ENCODE assay signal across 9 cellular contexts in genomic region chr6:90080876-90081464, GRCh38.
DNase-seq lines count a peak whose midpoint lies in the region; ATAC-seq and TF ChIP-seq lines count a peak whose summit lies in the region.
"Had no signal": no experiment of that assay in that cellular context is flagged by ENCODE, and none has a peak within 500 bp of the region (broad histone marks: within the 10 kb centered on the region; RNA-seq: fewer than 3 reads in every experiment).

No MANE protein-coding gene starts in this region.

- H3K27ac Mint-ChIP-seq in CD4-positive, alpha-beta memory T cell = peak overlapping the region; percentile 91 to 99 (median 98)
- peak overlapping the region; percentile 98 to 100 for H3K27ac Mint-ChIP-seq in activated naive CD4-positive, alpha-beta T cell treated with anti-CD3 and anti-CD28 coated beads, Interleukin-2, amount 50 U/mL, for 72 hours

- peak overlapping the region; percentile 80 to 98 (median 96) for H3K4me3 Mint-ChIP-seq in CD4-positive, alpha-beta memory T cell

- TF ChIP-seq EP300 in transverse colon (IDR thresholded peaks at IDR 0.05; ENCODE audit: low read depth) = no peak

- in situ Hi-C loops in transverse colon (cut with MboI; ENCODE audit: low pct_ligation_motif_present in 1 of 4, low pct_unique_long_range_greater_than_20kb in 1 of 4, low sequenced_read_pairs in 3 of 4) = no loop called here

- H3K9me3 ChIP-seq in CD4-positive, alpha-beta memory T cell (ENCODE audit: control insufficient read depth in 1 of 2, low read length in 2 of 2) = no peaks in the 10 kb centered on the region
- H3K9me3 ChIP-seq in OCI-LY3 (ENCODE audit: insufficient read depth, low read length) = no peaks in the 10 kb centered on the region
- H3K9me3 ChIP-seq in transverse colon = no peaks in the 10 kb centered on the region
- no peaks in the 10 kb centered on the region for H3K9me3 ChIP-seq in prostate gland
- H3K9me3 ChIP-seq: SJSA1 had no signal

- CTCF ChIA-PET in CD4-positive, alpha-beta memory T cell (lab: Charles Lee; ENCODE audit: partially characterized antibody) = interaction anchor here (1.0 kb wide), 1 partner anchor 97 kb away, joined by 3 read pairs; no protein-coding TSS in a partner anchor

- TF ChIP-seq POLR2A in transverse colon (IDR thresholded peaks at IDR 0.05) (no peak), prostate gland (IDR thresholded peaks at IDR 0.05) (no peak)

- H3K36me3 Mint-ChIP-seq in CD4-positive, alpha-beta memory T cell = peaks cover 14 to 23% of the 10 kb centered on the region in 2 donors
- peaks cover 37 to 44% of the 10 kb centered on the region in 2 donors for H3K36me3 Mint-ChIP-seq in activated naive CD4-positive, alpha-beta T cell treated with anti-CD3 and anti-CD28 coated beads, Interleukin-2, amount 50 U/mL, for 72 hours

- intact Hi-C loops in CD4-positive, alpha-beta memory T cell (cut with micrococcal nuclease) = loop anchor here (1.0 to 5.0 kb wide), 10 partner anchors 30 to 398 kb away; no protein-coding TSS in a partner anchor
- intact Hi-C loops in transverse colon (cut with DNase I; ENCODE audit: low total_unique reads) (no loop called here), prostate gland (cut with DNase I) (no loop called here)

- peaks cover 75% of the 10 kb centered on the region for H3K4me1 ChIP-seq in CD4-positive, alpha-beta memory T cell (ENCODE audit: insufficient read depth, low read length)
- H3K4me1 ChIP-seq in OCI-LY3 (ENCODE audit: low read length) (peaks cover 21% of the 10 kb centered on the region), transverse colon (no peaks in the 10 kb centered on the region), prostate gland (replicated peaks) (no peaks in the 10 kb centered on the region)

- peak overlapping the region; percentile 64 for H3K27ac ChIP-seq in CD4-positive, alpha-beta memory T cell (ENCODE audit: low read depth, low read length)
- no peak overlapping the region for H3K27ac ChIP-seq in OCI-LY3 (ENCODE audit: low read length)
- H3K27ac ChIP-seq in transverse colon = no peak overlapping the region
- H3K27ac ChIP-seq in prostate gland = no peak overlapping the region

- peak; percentile 64 for ATAC-seq in GM21825 (IDR thresholded peaks at IDR 0.05; ENCODE audit: unreplicated experiment)
- ATAC-seq in activated naive CD4-positive, alpha-beta T cell treated with anti-CD3 and anti-CD28 coated beads, Interleukin-2, amount 50 U/mL, for 72 hours = peak; percentile 66 to 82

- H3K9me3 Mint-ChIP-seq in CD4-positive, alpha-beta memory T cell = no peaks in the 10 kb centered on the region
- H3K9me3 Mint-ChIP-seq in activated naive CD4-positive, alpha-beta T cell treated with anti-CD3 and anti-CD28 coated beads, Interleukin-2, amount 50 U/mL, for 72 hours = no peaks in the 10 kb centered on the region

- POLR2A ChIA-PET in CD4-positive, alpha-beta memory T cell (lab: Charles Lee; ENCODE audit: partially characterized antibody) = interaction anchor here (0.9 to 1.5 kb wide), 4 partner anchors 18 to 204 kb away, joined by 3 to 7 read pairs (median 4); no protein-coding TSS in a partner anchor

- peaks cover 64 to 94% (median 79%) of the 10 kb centered on the region in 4 donors for H3K4me1 Mint-ChIP-seq in CD4-positive, alpha-beta memory T cell

- TF ChIP-seq CTCF in OCI-LY3 (IDR thresholded peaks at IDR 0.05; ENCODE audit: low read depth, low read length) = no peak
- TF ChIP-seq CTCF in transverse colon (IDR thresholded peaks at IDR 0.05) = no peak
- no peak for TF ChIP-seq CTCF in prostate gland (IDR thresholded peaks at IDR 0.05)

- DNase-seq in CD4-positive, alpha-beta memory T cell = peak; percentile 76 to 90 (median 84)
- DNase-seq in activated naive CD4-positive, alpha-beta T cell treated with anti-CD3 and anti-CD28 coated beads, Interleukin-2, amount 50 U/mL, for 72 hours (ENCODE audit: low spot score in 2 of 2) = peak; percentile 77 to 87
- DNase-seq in stimulated activated naive CD4-positive, alpha-beta T cell (lab: John Stamatoyannopoulos, UW) = peak; percentile 40 to 83 (median 71)
- no peak for DNase-seq in HuH-7 (ENCODE audit: low spot score)
- DNase-seq in transverse colon = no peak
- DNase-seq in prostate gland (ENCODE audit: low spot score) = no peak

- 63 to 75% methylated on average over 2 to 9 of the region's 9 CpGs for WGBS in transverse colon (ENCODE audit: low coverage in 1 of 2), 2 donors
- 64% methylated on average over 9 of the region's 9 CpGs for WGBS in prostate gland

- H4K20me1 ChIP-seq in OCI-LY3 (ENCODE audit: insufficient read depth, low read length) = peaks cover 5% of the 10 kb centered on the region; the same call in 1 of the 2 replicates

- H2AFZ ChIP-seq in OCI-LY3 (ENCODE audit: low read depth, low read length) = no peak overlapping the region

- H3K27me3 Mint-ChIP-seq in CD4-positive, alpha-beta memory T cell = no peaks in the 10 kb centered on the region

- H3K27me3 ChIP-seq in CD4-positive, alpha-beta memory T cell (ENCODE audit: insufficient read depth, low read length) = no peaks in the 10 kb centered on the region
- H3K27me3 ChIP-seq in OCI-LY3 (ENCODE audit: low read depth, low read length) = peaks cover 95% of the 10 kb centered on the region
- H3K27me3 ChIP-seq in transverse colon = no peaks in the 10 kb centered on the region
- no peaks in the 10 kb centered on the region for H3K27me3 ChIP-seq in prostate gland (replicated peaks; ENCODE audit: insufficient read depth)
- H3K27me3 ChIP-seq: SJSA1 had no signal

- H3K9ac ChIP-seq in OCI-LY3 (ENCODE audit: low read length) = no peak overlapping the region

- peak overlapping the region; percentile 24 to 54 for H3K4me3 ChIP-seq in CD4-positive, alpha-beta memory T cell (ENCODE audit: low read length in 2 of 2)
- H3K4me3 ChIP-seq in OCI-LY3 (ENCODE audit: low read length) (peak overlapping the region; percentile 22), transverse colon (no peak overlapping the region), prostate gland (no peak overlapping the region)
- H3K4me3 ChIP-seq: SJSA1 had no signal

- peak overlapping the region; percentile 49 for H3K4me2 ChIP-seq in OCI-LY3 (ENCODE audit: low read length)

- H3K79me2 ChIP-seq in OCI-LY3 (ENCODE audit: low read length) = no peaks in the 10 kb centered on the region

- no peaks in the 10 kb centered on the region for H3K36me3 ChIP-seq in CD4-positive, alpha-beta memory T cell (ENCODE audit: insufficient read depth, low read length)
- H3K36me3 ChIP-seq in OCI-LY3 (replicated peaks; ENCODE audit: low read depth, low read length) = no peaks in the 10 kb centered on the region
- no peaks in the 10 kb centered on the region for H3K36me3 ChIP-seq in transverse colon
- no peaks in the 10 kb centered on the region for H3K36me3 ChIP-seq in prostate gland
- H3K36me3 ChIP-seq: SJSA1 had no signal

Comparison
In these comparisons a context has a peak if more than half of its experiments do, and no peak if none do; other contexts are left out.
1. DNase-seq: peak in CD4-positive, alpha-beta memory T cell (5 of 5), activated naive CD4-positive, alpha-beta T cell treated with anti-CD3 and anti-CD28 coated beads, Interleukin-2, amount 50 U/mL, for 72 hours (2 of 2) and stimulated activated naive CD4-positive, alpha-beta T cell (6 of 6); none in HuH-7 (single experiment), transverse colon (single experiment) and prostate gland (single experiment).
2. H3K4me3 ChIP-seq: peak in CD4-positive, alpha-beta memory T cell (2 of 2) and OCI-LY3 (single experiment); none in transverse colon (0 of 4) and prostate gland (0 of 2).